Comparison of ENCODE assay signal across 9 cellular contexts in the genomic region with DNA sequence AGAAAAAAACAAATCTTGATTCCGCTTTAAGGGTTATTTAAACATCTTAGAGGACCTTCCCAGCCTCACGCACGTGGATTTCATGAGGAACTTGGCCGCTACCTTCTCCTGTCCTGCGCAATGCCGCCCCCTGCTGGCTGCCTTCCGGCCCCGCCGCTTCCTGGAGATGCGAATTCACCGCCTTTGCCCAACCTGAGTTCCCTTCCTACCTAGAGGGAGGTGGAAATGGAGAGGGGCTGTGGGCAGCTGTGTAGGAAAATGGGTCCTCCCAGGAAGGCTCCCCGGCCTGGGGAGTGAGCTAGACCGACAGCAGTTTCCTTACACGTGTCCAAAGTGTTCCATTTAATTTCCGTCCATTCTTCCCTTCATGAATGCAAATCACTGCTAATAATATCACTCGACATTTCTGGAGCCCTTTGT. TPM values are rescaled to one million over a fixed set of nuclear protein-coding genes. Genes with fewer than 3 reads are reported as not detected.
DNase-seq lines count a peak whose midpoint lies in the region; ATAC-seq and TF ChIP-seq lines count a peak whose summit lies in the region.
"Had no signal": no experiment of that assay in that cellular context is flagged by ENCODE, and none has a peak within 500 bp of the region (broad histone marks: within the 10 kb centered on the region; RNA-seq: fewer than 3 reads in every experiment).

No MANE protein-coding gene starts in this region.

- no peaks in the 10 kb centered on the region for H4K20me1 ChIP-seq in OCI-LY1 (ENCODE audit: insufficient read depth, low read length)

- no peaks in the 10 kb centered on the region for H3K9me3 ChIP-seq in OCI-LY1 (ENCODE audit: low read length)

- DNase-seq in GF-D8 (lab: John Stamatoyannopoulos, UW) (peak; percentile 16), HK-2 (ENCODE audit: unreplicated experiment) (peak; percentile 85), activated T-cell treated with anti-CD3 and anti-CD28 coated beads for 24 hours (ENCODE audit: low read depth) (peak; percentile 79), epithelial cell of proximal tubule (ENCODE audit: low read depth) (no peak), myocyte (ENCODE audit: low read depth) (peak; percentile 74)
- DNase-seq in stimulated activated CD8-positive, alpha-beta memory T cell treated with anti-CD3 and anti-CD28 coated beads, Interleukin-4, amount 100 ng/mL, for 24 hours (ENCODE audit: low read depth), result peak; percentile 75

- no peaks in the 10 kb centered on the region for H3K36me3 ChIP-seq in OCI-LY1 (ENCODE audit: insufficient read depth, low read length)

- H3K79me2 ChIP-seq in OCI-LY1 (ENCODE audit: insufficient read depth, low read length), result no peaks in the 10 kb centered on the region

- H3K4me2 ChIP-seq in OCI-LY1 (ENCODE audit: low read length), result no peak overlapping the region

- no peaks in the 10 kb centered on the region for H3K27me3 ChIP-seq in OCI-LY1 (ENCODE audit: insufficient read depth, low read length)

- no peaks in the 10 kb centered on the region for H3F3A ChIP-seq in OCI-LY1 (ENCODE audit: insufficient read depth, low read length)

- H3K9me2 ChIP-seq in OCI-LY1 (ENCODE audit: low read depth, low read length), result no peaks in the 10 kb centered on the region

- no peaks in the 10 kb centered on the region for H3K4me1 ChIP-seq in OCI-LY1 (ENCODE audit: insufficient read depth, low read length, severe bottlenecking)

- no peak overlapping the region for H2AFZ ChIP-seq in OCI-LY1 (ENCODE audit: low read length)

- H3K4me3 ChIP-seq in OCI-LY1 (ENCODE audit: low read depth, low read length, poor library complexity, severe bottlenecking) (no peak overlapping the region), epithelial cell of proximal tubule (ENCODE audit: low read depth, low read length) (no peak overlapping the region)

- ATAC-seq in GM21390 (IDR thresholded peaks at IDR 0.05; ENCODE audit: unreplicated experiment), result no peak

- H3K27ac ChIP-seq in OCI-LY1 (ENCODE audit: low read depth, low read length, poor library complexity, severe bottlenecking), result no peak overlapping the region

- TF ChIP-seq CTCF in OCI-LY1 (IDR thresholded peaks at IDR 0.05; ENCODE audit: low read length) (peak; percentile 93), epithelial cell of proximal tubule (conservative IDR thresholded peaks at IDR 0.05; ENCODE audit: low read depth, low read length) (peak; percentile 83)

- no peak overlapping the region for H3K9ac ChIP-seq in OCI-LY1 (ENCODE audit: low read length)

RNA-seq across cellular contexts. Expression of a gene that starts 1.0 kb away (rescaled TPM):
- total RNA-seq in epithelial cell of proximal tubule (not detected in 2 replicates), myocyte (0.05 TPM in 1 of 2 replicates, not detected in the other)
- polyA plus RNA-seq in myocyte (2012), result not detected
- polyA plus RNA-seq: esophagus had no signal
